In genomic region chr3:64600246-64600645, GRCh38 we compare ENCODE assay signal across 1 cellular context.
TF ChIP-seq lines count a peak whose summit lies in the region.

No MANE protein-coding gene starts in this region.

TF ChIP-seq in HEK293, 187 proteins besides CTCF, POLR2A, EP300 and RAD21:
- TF ChIP-seq ZNF280C (tag by site-specific recombination; IDR thresholded peaks at IDR 0.05) = no peak
- no peak for TF ChIP-seq OVOL3 (tag by site-specific recombination; IDR thresholded peaks at IDR 0.05)
- no peak for TF ChIP-seq ZSCAN16 (tag by site-specific recombination; IDR thresholded peaks at IDR 0.05)
- no peak for TF ChIP-seq TSHZ1 (tag by site-specific recombination; IDR thresholded peaks at IDR 0.05; ENCODE audit: borderline replicate concordance)
- no peak for TF ChIP-seq ZNF558 (tag by site-specific recombination; IDR thresholded peaks at IDR 0.05)
- TF ChIP-seq ZNF37A (tag by site-specific recombination; IDR thresholded peaks at IDR 0.05) = no peak
- TF ChIP-seq, protein P1, sequence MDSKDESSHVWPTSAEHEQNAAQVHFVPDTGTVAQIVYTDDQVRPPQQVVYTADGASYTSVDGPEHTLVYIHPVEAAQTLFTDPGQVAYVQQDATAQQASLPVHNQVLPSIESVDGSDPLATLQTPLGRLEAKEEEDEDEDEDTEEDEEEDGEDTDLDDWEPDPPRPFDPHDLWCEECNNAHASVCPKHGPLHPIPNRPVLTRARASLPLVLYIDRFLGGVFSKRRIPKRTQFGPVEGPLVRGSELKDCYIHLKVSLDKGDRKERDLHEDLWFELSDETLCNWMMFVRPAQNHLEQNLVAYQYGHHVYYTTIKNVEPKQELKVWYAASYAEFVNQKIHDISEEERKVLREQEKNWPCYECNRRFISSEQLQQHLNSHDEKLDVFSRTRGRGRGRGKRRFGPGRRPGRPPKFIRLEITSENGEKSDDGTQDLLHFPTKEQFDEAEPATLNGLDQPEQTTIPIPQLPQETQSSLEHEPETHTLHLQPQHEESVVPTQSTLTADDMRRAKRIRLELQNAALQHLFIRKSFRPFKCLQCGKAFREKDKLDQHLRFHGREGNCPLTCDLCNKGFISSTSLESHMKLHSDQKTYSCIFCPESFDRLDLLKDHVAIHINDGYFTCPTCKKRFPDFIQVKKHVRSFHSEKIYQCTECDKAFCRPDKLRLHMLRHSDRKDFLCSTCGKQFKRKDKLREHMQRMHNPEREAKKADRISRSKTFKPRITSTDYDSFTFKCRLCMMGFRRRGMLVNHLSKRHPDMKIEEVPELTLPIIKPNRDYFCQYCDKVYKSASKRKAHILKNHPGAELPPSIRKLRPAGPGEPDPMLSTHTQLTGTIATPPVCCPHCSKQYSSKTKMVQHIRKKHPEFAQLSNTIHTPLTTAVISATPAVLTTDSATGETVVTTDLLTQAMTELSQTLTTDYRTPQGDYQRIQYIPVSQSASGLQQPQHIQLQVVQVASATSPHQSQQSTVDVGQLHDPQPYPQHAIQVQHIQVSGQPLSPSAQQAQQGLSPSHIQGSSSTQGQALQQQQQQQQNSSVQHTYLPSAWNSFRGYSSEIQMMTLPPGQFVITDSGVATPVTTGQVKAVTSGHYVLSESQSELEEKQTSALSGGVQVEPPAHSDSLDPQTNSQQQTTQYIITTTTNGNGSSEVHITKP (tag by site-specific recombination; IDR thresholded peaks at IDR 0.05) = peak; percentile 46; the same call in 1 of the 2 replicates
- TF ChIP-seq BCL11B (tag by site-specific recombination; IDR thresholded peaks at IDR 0.05; ENCODE audit: low read depth) = no peak
- TF ChIP-seq TRIM28 (IDR thresholded peaks at IDR 0.05; ENCODE audit: borderline replicate concordance, low read length) = no peak
